ENCODE assay signal across 27 cellular contexts in the genomic region with DNA sequence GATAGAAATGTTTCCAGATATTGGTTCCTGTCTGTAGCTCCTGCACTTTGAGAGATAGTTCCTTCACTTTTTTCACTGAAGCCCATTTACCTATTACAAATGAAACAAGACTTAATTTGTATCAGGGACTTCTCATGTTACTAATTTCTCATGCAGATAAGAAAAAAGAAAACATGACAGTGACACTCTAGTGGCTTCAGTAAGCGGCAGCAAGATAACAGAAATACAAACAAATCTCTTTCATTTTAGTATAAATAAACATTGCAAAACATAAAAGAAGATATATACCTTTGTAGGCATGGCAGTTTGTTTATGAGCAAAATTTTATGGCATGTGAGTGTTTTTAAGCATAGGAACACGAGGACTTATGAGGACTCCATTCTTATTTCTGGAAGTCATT.
"Had no signal": no experiment of that assay in that cellular context is flagged by ENCODE, and none has a peak within 500 bp of the region (broad histone marks: within the 10 kb centered on the region; RNA-seq: fewer than 3 reads in every experiment).

No MANE protein-coding gene starts in this region.

- H3K9me3 ChIP-seq: ascending aorta, MG63 had no signal

- H3K27ac ChIP-seq: ascending aorta, cardiac muscle cell, SK-N-MC had no signal

- DNase-seq: activated CD4-positive, alpha-beta T cell treated with anti-CD3 and anti-CD28 coated beads for 48 hours; activated CD4-positive, alpha-beta T cell treated with anti-CD3 and anti-CD28 coated beads, Interleukin-2, amount 50 U/mL, for 4 hours; activated CD4-positive, CD25-positive, alpha-beta regulatory T cell treated with anti-CD3 and anti-CD28 coated beads, Interleukin-2, amount 50 U/mL, for 72 hours; activated CD8-positive, alpha-beta memory T cell treated with anti-CD3 and anti-CD28 coated beads, Interleukin-2, amount 50 U/mL, for 48 hours; activated CD8-positive, alpha-beta T cell treated with anti-CD3 and anti-CD28 coated beads, Interleukin-2, amount 10 ng/mL, durations not matched to agents 7 days and 5 days; activated naive CD4-positive, alpha-beta T cell; activated T-cell treated with anti-CD3 and anti-CD28 coated beads, Interleukin-2, amount 50 U/mL, for 1 hour; amniotic stem cell; KBM-7; MG63; MV-4-11; NCI-H1092 treated with DMSO at 0.1 percent for 48 hours; NCI-H1417 treated with DMSO at 0.1 percent for 48 hours; NCI-H1694; NCI-H2029; NCI-H2107; NCI-H2171 treated with DMSO at 0.1 percent for 48 hours; NCI-H526; NCI-H82; NK-92 treated with Interleukin-12 subunit alpha and Interleukin-12 subunit beta, amount 100 ng/mL, for 24 hours; OCI-M1; RPMI8226; SW 1271; T-helper 9 cell had no signal

- H3K36me3 ChIP-seq: cardiac muscle cell, MG63 had no signal

- H3K27me3 ChIP-seq: ascending aorta, cardiac muscle cell, MG63 had no signal

- H3K4me1 ChIP-seq: ascending aorta had no signal

- H3K4me3 ChIP-seq: ascending aorta, cardiac muscle cell, MG63, SK-N-MC had no signal
